In genomic region chrX:63746278-63746677, GRCh38 we compare ENCODE assay signal across 10 cellular contexts. TPM values are rescaled to one million over a fixed set of nuclear protein-coding genes. Genes with fewer than 3 reads are reported as not detected.
A peak's percentile ranks its signal among the peaks of the same experiment; 100 is the strongest.
DNase-seq lines count a peak whose midpoint lies in the region; ATAC-seq and TF ChIP-seq lines count a peak whose summit lies in the region.
"Had no signal": no experiment of that assay in that cellular context is flagged by ENCODE, and none has a peak within 500 bp of the region (broad histone marks: within the 10 kb centered on the region; RNA-seq: fewer than 3 reads in every experiment).

No MANE protein-coding gene starts in this region.

- ATAC-seq in HG02884 (IDR thresholded peaks at IDR 0.05; ENCODE audit: unreplicated experiment) (peak; percentile 79), thoracic aorta (ENCODE audit: insufficient number of reproducible peaks, low FRiP score, low read depth) (no peak)

- peaks cover 10 to 70% of the 10 kb centered on the region in 2 donors for H3K4me1 ChIP-seq in thoracic aorta (ENCODE audit: control insufficient read depth in 1 of 2, low read depth in 2 of 2)
- H3K4me1 ChIP-seq: Peyer's patch had no signal

- H3K4me3 Mint-ChIP-seq in T-helper 2 cell treated with Interferon-gamma antibody and Interleukin-4, amounts not matched to agents 5 μg/mL and 100 μg/mL, for 36 hours: peak overlapping the region; percentile 75

- H3K27ac ChIP-seq in thoracic aorta: peak overlapping the region; percentile 17 to 65
- H3K27ac ChIP-seq: C4-2B had no signal

- H3K9me3 Mint-ChIP-seq in T-helper 2 cell treated with Interferon-gamma antibody and Interleukin-4, amounts not matched to agents 5 μg/mL and 100 μg/mL, for 36 hours: no peaks in the 10 kb centered on the region

- H3K27ac Mint-ChIP-seq in T-helper 2 cell treated with Interferon-gamma antibody and Interleukin-4, amounts not matched to agents 5 μg/mL and 100 μg/mL, for 36 hours: peak overlapping the region; percentile 70

- no peaks in the 10 kb centered on the region for H3K27me3 ChIP-seq in thoracic aorta (replicated peaks; ENCODE audit: insufficient read depth)
- H3K27me3 ChIP-seq: Peyer's patch had no signal

- H3K4me3 ChIP-seq in thoracic aorta: no peak overlapping the region
- H3K4me3 ChIP-seq in lower leg skin (ENCODE audit: low read depth, poor library complexity, severe bottlenecking): no peak overlapping the region
- H3K4me3 ChIP-seq: Peyer's patch had no signal

- DNase-seq in stimulated activated CD4-positive, alpha-beta T cell treated with anti-CD3 and anti-CD28 coated beads, Interleukin-1b, Interleukin-23, amount 100 ng/mL, for 48 hours: peak; percentile 5
- DNase-seq in stimulated activated CD4-positive, alpha-beta T cell treated with anti-CD3 and anti-CD28 coated beads, Interleukin-15, amount 100 ng/mL, for 24 hours: no peak
- DNase-seq in T-helper 2 cell treated with Interferon-gamma antibody and Interleukin-4, amounts not matched to agents 5 μg/mL and 100 μg/mL, for 36 hours (ENCODE audit: low spot score): peak; percentile 45
- DNase-seq in thoracic aorta (ENCODE audit: low spot score): no peak
- no peak for DNase-seq in activated CD8-positive, alpha-beta memory T cell treated with anti-CD3 and anti-CD28 coated beads for 24 hours
- DNase-seq in GM19238 (ENCODE audit: insufficient read length, low spot score): no peak
- no peak for DNase-seq in lower leg skin (ENCODE audit: low spot score in 2 of 2)

- no peak for TF ChIP-seq POLR2A in lower leg skin (IDR thresholded peaks at IDR 0.05)

- 58 to 75% methylated on average over 1 of the region's 1 CpG for WGBS in lower leg skin, 2 donors

- peaks cover 40% of the 10 kb centered on the region for H3K4me1 Mint-ChIP-seq in T-helper 2 cell treated with Interferon-gamma antibody and Interleukin-4, amounts not matched to agents 5 μg/mL and 100 μg/mL, for 36 hours (ENCODE audit: low read depth)

- H3K27me3 Mint-ChIP-seq in T-helper 2 cell treated with Interferon-gamma antibody and Interleukin-4, amounts not matched to agents 5 μg/mL and 100 μg/mL, for 36 hours (ENCODE audit: low read depth): no peaks in the 10 kb centered on the region

- intact Hi-C loops in lower leg skin (cut with DNase I; ENCODE audit: low total_unique reads): no loop called here

- H3K9me3 ChIP-seq in thoracic aorta: no peaks in the 10 kb centered on the region
- H3K9me3 ChIP-seq: Peyer's patch had no signal

- TF ChIP-seq CTCF in thoracic aorta (IDR thresholded peaks at IDR 0.05) (no peak), lower leg skin (IDR thresholded peaks at IDR 0.05) (no peak)

- no peaks in the 10 kb centered on the region for H3K36me3 ChIP-seq in thoracic aorta
- H3K36me3 ChIP-seq: Peyer's patch had no signal

- H3K36me3 Mint-ChIP-seq in T-helper 2 cell treated with Interferon-gamma antibody and Interleukin-4, amounts not matched to agents 5 μg/mL and 100 μg/mL, for 36 hours (ENCODE audit: low read depth): peaks cover 19% of the 10 kb centered on the region

RNA-seq across cellular contexts. Expression of gene ARHGEF9, which starts 38.7 kb away (rescaled TPM):
- total RNA-seq in thoracic aorta (100 to 1,000 TPM in 1 of 2 donors, 10 to 100 TPM in 1; 97.9 to 116 TPM), lower leg skin (10 to 100 TPM; 13.4 to 19.5 (median 14.6) TPM)

Comparison
In these comparisons a context has a peak if more than half of its experiments do, and no peak if none do; other contexts are left out.
1. DNase-seq: peak in stimulated activated CD4-positive, alpha-beta T cell treated with anti-CD3 and anti-CD28 coated beads, Interleukin-1b, Interleukin-23, amount 100 ng/mL, for 48 hours (single experiment) and T-helper 2 cell treated with Interferon-gamma antibody and Interleukin-4, amounts not matched to agents 5 μg/mL and 100 μg/mL, for 36 hours (single experiment); none in stimulated activated CD4-positive, alpha-beta T cell treated with anti-CD3 and anti-CD28 coated beads, Interleukin-15, amount 100 ng/mL, for 24 hours (single experiment), thoracic aorta (single experiment), activated CD8-positive, alpha-beta memory T cell treated with anti-CD3 and anti-CD28 coated beads for 24 hours (single experiment), GM19238 (single experiment) and lower leg skin (0 of 2).
2. RNA of gene ARHGEF9, which starts 38.7 kb away (total RNA-seq): 97.9 to 116 TPM in thoracic aorta; 13.4 to 19.5 TPM in lower leg skin; every median in the first group is over 4 times any median in the second.